ENCODE assay signal across 1 cellular context in genomic region chr6:11495565-11496145, GRCh38.
TF ChIP-seq lines count a peak whose summit lies in the region.

No MANE protein-coding gene starts in this region.

TF ChIP-seq in IMR-90, 13 proteins besides CTCF, POLR2A, EP300 and RAD21:
- TF ChIP-seq NFE2L2 (IDR thresholded peaks at IDR 0.05; ENCODE audit: low read depth, low read length) (no peak), CEBPB (IDR thresholded peaks at IDR 0.05; ENCODE audit: low read depth, low read length) (no peak), BHLHE40 (IDR thresholded peaks at IDR 0.05; ENCODE audit: low read depth, low read length) (no peak), RCOR1 (IDR thresholded peaks at IDR 0.05; ENCODE audit: insufficient replicate concordance, low read length) (no peak), CHD1 (IDR thresholded peaks at IDR 0.05; ENCODE audit: low read depth, low read length) (no peak), ELK1 (IDR thresholded peaks at IDR 0.05; ENCODE audit: borderline replicate concordance, low read depth, low read length) (no peak), MXI1 (IDR thresholded peaks at IDR 0.05; ENCODE audit: borderline replicate concordance, low read depth, low read length) (no peak), MAZ (IDR thresholded peaks at IDR 0.05; ENCODE audit: borderline replicate concordance, low read depth, low read length) (no peak)
- TF ChIP-seq, protein P1, sequence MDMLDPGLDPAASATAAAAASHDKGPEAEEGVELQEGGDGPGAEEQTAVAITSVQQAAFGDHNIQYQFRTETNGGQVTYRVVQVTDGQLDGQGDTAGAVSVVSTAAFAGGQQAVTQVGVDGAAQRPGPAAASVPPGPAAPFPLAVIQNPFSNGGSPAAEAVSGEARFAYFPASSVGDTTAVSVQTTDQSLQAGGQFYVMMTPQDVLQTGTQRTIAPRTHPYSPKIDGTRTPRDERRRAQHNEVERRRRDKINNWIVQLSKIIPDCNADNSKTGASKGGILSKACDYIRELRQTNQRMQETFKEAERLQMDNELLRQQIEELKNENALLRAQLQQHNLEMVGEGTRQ (IDR thresholded peaks at IDR 0.05; ENCODE audit: low read depth, low read length): no peak
TF ChIP-seq in IMR-90: peak in this region for 0.
